1 cellular context compared by ENCODE assay signal in genomic region chr17:82743344-82744219, GRCh38.
TF ChIP-seq lines count a peak whose summit lies in the region.

No MANE protein-coding gene starts in this region.

TF ChIP-seq in GM23338, 12 proteins besides CTCF, POLR2A, EP300 and RAD21 (continued from another document):
- TF ChIP-seq, protein P1, sequence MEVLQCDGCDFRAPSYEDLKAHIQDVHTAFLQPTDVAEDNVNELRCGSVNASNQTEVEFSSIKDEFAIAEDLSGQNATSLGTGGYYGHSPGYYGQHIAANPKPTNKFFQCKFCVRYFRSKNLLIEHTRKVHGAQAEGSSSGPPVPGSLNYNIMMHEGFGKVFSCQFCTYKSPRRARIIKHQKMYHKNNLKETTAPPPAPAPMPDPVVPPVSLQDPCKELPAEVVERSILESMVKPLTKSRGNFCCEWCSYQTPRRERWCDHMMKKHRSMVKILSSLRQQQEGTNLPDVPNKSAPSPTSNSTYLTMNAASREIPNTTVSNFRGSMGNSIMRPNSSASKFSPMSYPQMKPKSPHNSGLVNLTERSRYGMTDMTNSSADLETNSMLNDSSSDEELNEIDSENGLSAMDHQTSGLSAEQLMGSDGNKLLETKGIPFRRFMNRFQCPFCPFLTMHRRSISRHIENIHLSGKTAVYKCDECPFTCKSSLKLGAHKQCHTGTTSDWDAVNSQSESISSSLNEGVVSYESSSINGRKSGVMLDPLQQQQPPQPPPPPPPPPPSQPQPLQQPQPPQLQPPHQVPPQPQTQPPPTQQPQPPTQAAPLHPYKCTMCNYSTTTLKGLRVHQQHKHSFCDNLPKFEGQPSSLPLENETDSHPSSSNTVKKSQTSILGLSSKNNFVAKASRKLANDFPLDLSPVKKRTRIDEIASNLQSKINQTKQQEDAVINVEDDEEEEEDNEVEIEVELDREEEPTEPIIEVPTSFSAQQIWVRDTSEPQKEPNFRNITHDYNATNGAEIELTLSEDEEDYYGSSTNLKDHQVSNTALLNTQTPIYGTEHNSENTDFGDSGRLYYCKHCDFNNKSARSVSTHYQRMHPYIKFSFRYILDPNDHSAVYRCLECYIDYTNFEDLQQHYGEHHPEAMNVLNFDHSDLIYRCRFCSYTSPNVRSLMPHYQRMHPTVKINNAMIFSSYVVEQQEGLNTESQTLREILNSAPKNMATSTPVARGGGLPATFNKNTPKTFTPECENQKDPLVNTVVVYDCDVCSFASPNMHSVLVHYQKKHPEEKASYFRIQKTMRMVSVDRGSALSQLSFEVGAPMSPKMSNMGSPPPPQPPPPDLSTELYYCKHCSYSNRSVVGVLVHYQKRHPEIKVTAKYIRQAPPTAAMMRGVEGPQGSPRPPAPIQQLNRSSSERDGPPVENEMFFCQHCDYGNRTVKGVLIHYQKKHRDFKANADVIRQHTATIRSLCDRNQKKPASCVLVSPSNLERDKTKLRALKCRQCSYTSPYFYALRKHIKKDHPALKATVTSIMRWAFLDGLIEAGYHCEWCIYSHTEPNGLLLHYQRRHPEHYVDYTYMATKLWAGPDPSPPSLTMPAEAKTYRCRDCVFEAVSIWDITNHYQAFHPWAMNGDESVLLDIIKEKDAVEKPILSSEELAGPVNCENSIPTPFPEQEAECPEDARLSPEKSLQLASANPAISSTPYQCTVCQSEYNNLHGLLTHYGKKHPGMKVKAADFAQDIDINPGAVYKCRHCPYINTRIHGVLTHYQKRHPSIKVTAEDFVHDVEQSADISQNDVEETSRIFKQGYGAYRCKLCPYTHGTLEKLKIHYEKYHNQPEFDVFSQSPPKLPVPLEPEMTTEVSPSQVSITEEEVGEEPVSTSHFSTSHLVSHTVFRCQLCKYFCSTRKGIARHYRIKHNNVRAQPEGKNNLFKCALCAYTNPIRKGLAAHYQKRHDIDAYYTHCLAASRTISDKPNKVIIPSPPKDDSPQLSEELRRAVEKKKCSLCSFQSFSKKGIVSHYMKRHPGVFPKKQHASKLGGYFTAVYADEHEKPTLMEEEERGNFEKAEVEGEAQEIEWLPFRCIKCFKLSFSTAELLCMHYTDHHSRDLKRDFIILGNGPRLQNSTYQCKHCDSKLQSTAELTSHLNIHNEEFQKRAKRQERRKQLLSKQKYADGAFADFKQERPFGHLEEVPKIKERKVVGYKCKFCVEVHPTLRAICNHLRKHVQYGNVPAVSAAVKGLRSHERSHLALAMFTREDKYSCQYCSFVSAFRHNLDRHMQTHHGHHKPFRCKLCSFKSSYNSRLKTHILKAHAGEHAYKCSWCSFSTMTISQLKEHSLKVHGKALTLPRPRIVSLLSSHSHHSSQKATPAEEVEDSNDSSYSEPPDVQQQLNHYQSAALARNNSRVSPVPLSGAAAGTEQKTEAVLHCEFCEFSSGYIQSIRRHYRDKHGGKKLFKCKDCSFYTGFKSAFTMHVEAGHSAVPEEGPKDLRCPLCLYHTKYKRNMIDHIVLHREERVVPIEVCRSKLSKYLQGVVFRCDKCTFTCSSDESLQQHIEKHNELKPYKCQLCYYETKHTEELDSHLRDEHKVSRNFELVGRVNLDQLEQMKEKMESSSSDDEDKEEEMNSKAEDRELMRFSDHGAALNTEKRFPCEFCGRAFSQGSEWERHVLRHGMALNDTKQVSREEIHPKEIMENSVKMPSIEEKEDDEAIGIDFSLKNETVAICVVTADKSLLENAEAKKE (CRISPR knock-in tag; IDR thresholded peaks at IDR 0.05): no peak
- TF ChIP-seq CREB1 (CRISPR knock-in tag; IDR thresholded peaks at IDR 0.05; ENCODE audit: low read depth): no peak
- no peak for TF ChIP-seq ZNF331 (CRISPR knock-in tag; IDR thresholded peaks at IDR 0.05; ENCODE audit: low read depth)
- TF ChIP-seq NANOG (IDR thresholded peaks at IDR 0.05; ENCODE audit: borderline replicate concordance): no peak
- TF ChIP-seq STAT1 (IDR thresholded peaks at IDR 0.05; ENCODE audit: unreplicated experiment): no peak
- no peak for TF ChIP-seq EZH2phosphoT487 (IDR thresholded peaks at IDR 0.05; ENCODE audit: unreplicated experiment)
- TF ChIP-seq ZNF114 (CRISPR knock-in tag; IDR thresholded peaks at IDR 0.05): no peak
- no peak for TF ChIP-seq REST (IDR thresholded peaks at IDR 0.05; ENCODE audit: unreplicated experiment)
- TF ChIP-seq EZH2 (IDR thresholded peaks at IDR 0.05; ENCODE audit: low read depth, unreplicated experiment): no peak
TF ChIP-seq in GM23338: peak in this region for 0.
